ENCODE assay signal across 1 cellular context in the genomic region with DNA sequence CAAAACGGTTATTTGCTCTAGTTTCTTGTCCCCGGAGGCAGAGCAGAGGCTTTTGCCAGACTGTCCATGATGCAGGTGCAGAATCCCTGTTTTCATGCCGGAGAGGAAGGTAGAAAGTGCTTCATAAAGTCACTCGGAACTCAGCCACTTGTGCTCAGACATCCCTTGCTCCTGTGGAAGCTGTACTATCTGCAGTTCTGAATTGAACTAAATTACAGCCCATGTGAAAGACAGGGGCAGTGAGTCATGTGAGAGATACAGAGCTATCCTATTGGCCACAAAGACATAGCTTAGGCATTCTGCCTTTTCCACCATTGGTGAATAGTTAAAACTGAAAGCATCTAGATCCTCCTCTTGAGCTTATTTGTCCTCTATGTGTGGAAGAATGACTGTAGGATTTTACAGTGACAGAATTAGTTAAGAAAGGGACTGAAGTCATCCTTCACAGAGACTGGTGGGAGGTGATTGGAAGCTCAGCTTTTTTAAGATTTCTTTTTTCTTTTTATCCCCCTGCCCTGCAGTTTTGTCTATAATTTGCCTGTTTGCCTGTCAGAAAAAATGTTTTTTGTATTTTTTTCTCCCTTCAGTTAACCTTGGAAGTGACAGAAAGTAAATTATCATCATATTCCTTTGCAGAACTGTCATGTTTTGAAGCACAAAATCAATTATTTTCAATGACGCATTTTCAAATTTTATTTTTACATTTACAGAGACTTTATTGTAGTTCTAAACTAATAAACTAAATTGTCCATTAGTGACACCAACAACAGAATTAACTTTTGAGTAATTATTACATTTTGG.
TF ChIP-seq lines count a peak whose summit lies in the region.

No MANE protein-coding gene starts in this region.

TF ChIP-seq in K562, 482 proteins besides CTCF, POLR2A, EP300 and RAD21 (continued from another document):
- TF ChIP-seq, protein P1, sequence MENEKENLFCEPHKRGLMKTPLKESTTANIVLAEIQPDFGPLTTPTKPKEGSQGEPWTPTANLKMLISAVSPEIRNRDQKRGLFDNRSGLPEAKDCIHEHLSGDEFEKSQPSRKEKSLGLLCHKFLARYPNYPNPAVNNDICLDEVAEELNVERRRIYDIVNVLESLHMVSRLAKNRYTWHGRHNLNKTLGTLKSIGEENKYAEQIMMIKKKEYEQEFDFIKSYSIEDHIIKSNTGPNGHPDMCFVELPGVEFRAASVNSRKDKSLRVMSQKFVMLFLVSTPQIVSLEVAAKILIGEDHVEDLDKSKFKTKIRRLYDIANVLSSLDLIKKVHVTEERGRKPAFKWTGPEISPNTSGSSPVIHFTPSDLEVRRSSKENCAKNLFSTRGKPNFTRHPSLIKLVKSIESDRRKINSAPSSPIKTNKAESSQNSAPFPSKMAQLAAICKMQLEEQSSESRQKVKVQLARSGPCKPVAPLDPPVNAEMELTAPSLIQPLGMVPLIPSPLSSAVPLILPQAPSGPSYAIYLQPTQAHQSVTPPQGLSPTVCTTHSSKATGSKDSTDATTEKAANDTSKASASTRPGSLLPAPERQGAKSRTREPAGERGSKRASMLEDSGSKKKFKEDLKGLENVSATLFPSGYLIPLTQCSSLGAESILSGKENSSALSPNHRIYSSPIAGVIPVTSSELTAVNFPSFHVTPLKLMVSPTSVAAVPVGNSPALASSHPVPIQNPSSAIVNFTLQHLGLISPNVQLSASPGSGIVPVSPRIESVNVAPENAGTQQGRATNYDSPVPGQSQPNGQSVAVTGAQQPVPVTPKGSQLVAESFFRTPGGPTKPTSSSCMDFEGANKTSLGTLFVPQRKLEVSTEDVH (IDR thresholded peaks at IDR 0.05; ENCODE audit: low read depth, partially characterized antibody), result no peak
- TF ChIP-seq, protein P2, sequence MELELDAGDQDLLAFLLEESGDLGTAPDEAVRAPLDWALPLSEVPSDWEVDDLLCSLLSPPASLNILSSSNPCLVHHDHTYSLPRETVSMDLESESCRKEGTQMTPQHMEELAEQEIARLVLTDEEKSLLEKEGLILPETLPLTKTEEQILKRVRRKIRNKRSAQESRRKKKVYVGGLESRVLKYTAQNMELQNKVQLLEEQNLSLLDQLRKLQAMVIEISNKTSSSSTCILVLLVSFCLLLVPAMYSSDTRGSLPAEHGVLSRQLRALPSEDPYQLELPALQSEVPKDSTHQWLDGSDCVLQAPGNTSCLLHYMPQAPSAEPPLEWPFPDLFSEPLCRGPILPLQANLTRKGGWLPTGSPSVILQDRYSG (tag; conservative IDR thresholded peaks at IDR 0.05; ENCODE audit: low read depth), result no peak
- TF ChIP-seq RNF219 (CRISPR knock-in tag; IDR thresholded peaks at IDR 0.05) (no peak), HNRNPL (IDR thresholded peaks at IDR 0.05; ENCODE audit: low read depth, low read length) (no peak)
TF ChIP-seq in K562: peak in this region for 0.
